9 cellular contexts compared by ENCODE assay signal in the genomic region with DNA sequence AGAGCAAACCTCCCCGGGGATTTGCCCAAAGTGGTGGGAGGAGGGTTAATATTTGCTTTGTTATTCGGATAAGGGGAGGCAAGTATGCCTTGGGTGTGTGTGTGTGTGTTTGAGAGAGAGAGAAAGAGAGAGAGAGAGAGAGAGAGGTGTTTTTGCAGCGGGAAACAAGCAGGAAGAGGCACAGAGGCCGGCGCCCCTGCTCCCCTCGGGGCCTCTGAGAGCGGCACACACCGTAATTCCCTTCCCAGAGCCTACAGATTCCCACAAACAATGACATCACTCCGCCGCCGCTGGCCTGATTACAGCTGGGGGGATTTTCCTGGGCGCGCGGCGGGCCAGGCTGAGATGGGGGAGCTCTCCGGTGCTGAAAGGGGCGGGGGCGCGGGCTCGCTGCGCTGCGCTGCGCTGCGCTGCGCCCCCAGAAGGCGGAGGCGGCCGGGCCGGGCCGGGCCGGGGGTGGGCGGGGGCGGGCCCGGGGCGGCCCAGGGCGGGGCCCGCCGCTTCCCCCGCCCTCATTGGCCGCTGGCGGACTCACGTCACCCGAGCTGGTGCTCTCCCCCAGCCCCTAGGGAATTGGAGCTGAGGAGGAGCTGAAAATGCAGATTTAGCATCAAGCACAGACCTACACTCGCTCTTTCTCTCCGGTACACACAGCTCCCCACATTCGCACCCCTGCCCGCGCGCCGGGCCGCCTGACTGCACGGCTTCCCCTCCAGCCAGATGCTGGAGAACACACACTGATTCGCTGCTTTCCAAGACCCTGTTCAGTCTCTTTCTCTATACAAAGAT. TPM values are rescaled to one million over a fixed set of nuclear protein-coding genes. Genes with fewer than 3 reads are reported as not detected.
A peak's percentile ranks its signal among the peaks of the same experiment; 100 is the strongest.
DNase-seq lines count a peak whose midpoint lies in the region; ATAC-seq, FAIRE-seq and TF ChIP-seq lines count a peak whose summit lies in the region.
"Had no signal": no experiment of that assay in that cellular context is flagged by ENCODE, and none has a peak within 500 bp of the region (broad histone marks: within the 10 kb centered on the region; RNA-seq: fewer than 3 reads in every experiment).

Gene PCSK2 (plus strand): TSS at position 631 of the 789 bp plus-strand sequence. CDS start 266 bp downstream, outside the sequence.

- H3K4me1 Mint-ChIP-seq in CD8-positive, alpha-beta memory T cell: peaks cover 0 to 3% (median 0%) of the 10 kb centered on the region in 3 donors

- H3K4me3 Mint-ChIP-seq in CD8-positive, alpha-beta memory T cell: no peak within 1 kb of the TSS

- H3K9me3 Mint-ChIP-seq in CD8-positive, alpha-beta memory T cell: peaks cover 0 to 29% (median 16%) of the 10 kb centered on the region in 5 donors

- H3K4me3 ChIP-seq in bronchial epithelial cell (ENCODE audit: low read depth, low read length): no peak within 1 kb of the TSS
- H3K4me3 ChIP-seq in CD8-positive, alpha-beta memory T cell (ENCODE audit: low read length): no peak within 1 kb of the TSS

- H3K36me3 Mint-ChIP-seq in CD8-positive, alpha-beta memory T cell: peaks cover 0 to 4% (median 0%) of the 10 kb centered on the region in 3 donors

- H3K9me3 ChIP-seq in CD8-positive, alpha-beta memory T cell (ENCODE audit: low read length): no peaks in the 10 kb centered on the region

- H3K27ac Mint-ChIP-seq in CD8-positive, alpha-beta memory T cell: no peak within 1 kb of the TSS

- TF ChIP-seq CTCF in bronchial epithelial cell (IDR thresholded peaks at IDR 0.05; ENCODE audit: insufficient read depth, low read length, severe bottlenecking): no peak

- H3K27ac ChIP-seq in CD8-positive, alpha-beta memory T cell (ENCODE audit: low read depth, low read length): no peak within 1 kb of the TSS

- H3K36me3 ChIP-seq in bronchial epithelial cell (ENCODE audit: control insufficient read depth, insufficient read depth, low read length): no peaks in the 10 kb centered on the region
- no peaks in the 10 kb centered on the region for H3K36me3 ChIP-seq in CD8-positive, alpha-beta memory T cell (ENCODE audit: insufficient read depth, low read length)

- DNase-seq in DMS79 (lab: John Stamatoyannopoulos, UW) (peak; percentile 87), NCI-H2107 treated with DMSO at 0.1 percent for 48 hours (lab: John Stamatoyannopoulos, UW; ENCODE audit: unreplicated experiment) (peak; percentile 69), bronchial epithelial cell (ENCODE audit: low read depth) (peak; percentile 1), iris pigment epithelial cell (ENCODE audit: low read depth) (peak; percentile 42), stromal cell of bone marrow (ENCODE audit: low read depth) (peak; percentile 18)
- DNase-seq in stimulated activated CD4-positive, alpha-beta T cell treated with anti-CD3 and anti-CD28 coated beads, Interleukin-2, amount 100 ng/mL, for 48 hours: no peak
- DNase-seq in CD8-positive, alpha-beta memory T cell: no peak

- H3K27me3 ChIP-seq in bronchial epithelial cell (ENCODE audit: control insufficient read depth, insufficient read depth, low read length): peaks cover 15% of the 10 kb centered on the region
- H3K27me3 ChIP-seq in CD8-positive, alpha-beta memory T cell (ENCODE audit: insufficient read depth, low read length, poor library complexity, severe bottlenecking): no peaks in the 10 kb centered on the region

- no peak for ATAC-seq in GM21381 (IDR thresholded peaks at IDR 0.05; ENCODE audit: unreplicated experiment)

- peaks cover 38 to 51% of the 10 kb centered on the region in 2 donors for H3K27me3 Mint-ChIP-seq in CD8-positive, alpha-beta memory T cell

- CTCF ChIA-PET in CD8-positive, alpha-beta memory T cell (lab: Charles Lee): no interaction called here

- POLR2A ChIA-PET in CD8-positive, alpha-beta memory T cell (lab: Charles Lee): no interaction called here

- no peaks in the 10 kb centered on the region for H3K4me1 ChIP-seq in CD8-positive, alpha-beta memory T cell (ENCODE audit: insufficient read depth, low read length)

- no peak for FAIRE-seq in bronchial epithelial cell (lab: Jason Lieb, UNC)
- FAIRE-seq: endothelial cell of umbilical vein had no signal

RNA-seq across cellular contexts. Expression of gene PCSK2, which starts in this region (rescaled TPM):
- total RNA-seq in bronchial epithelial cell: not detected in 2 replicates
- total RNA-seq in CD8-positive, alpha-beta memory T cell: not detected
- polyA plus RNA-seq in CD8-positive, alpha-beta memory T cell: not detected
- total RNA-seq: endothelial cell of umbilical vein had no signal
- polyA plus RNA-seq: endothelial cell of umbilical vein had no signal

Comparison
In these comparisons a context has a peak if more than half of its experiments do, and no peak if none do; other contexts are left out.
1. Peak in DNase-seq in bronchial epithelial cell; RNA of the gene not detected or under 1 TPM.
2. DNase-seq: peak in DMS79 (single experiment), NCI-H2107 treated with DMSO at 0.1 percent for 48 hours (single experiment), iris pigment epithelial cell (single experiment) and stromal cell of bone marrow (single experiment); none in stimulated activated CD4-positive, alpha-beta T cell treated with anti-CD3 and anti-CD28 coated beads, Interleukin-2, amount 100 ng/mL, for 48 hours (0 of 2) and CD8-positive, alpha-beta memory T cell (0 of 5).